In genomic region chr11:94767701-94768601, GRCh38 we compare ENCODE assay signal across 8 cellular contexts. TPM values are rescaled to one million over a fixed set of nuclear protein-coding genes. Genes with fewer than 3 reads are reported as not detected.
DNase-seq lines count a peak whose midpoint lies in the region; ATAC-seq and TF ChIP-seq lines count a peak whose summit lies in the region.

Gene AMOTL1, plus strand, starts transcription at chr11:94768356. Its CDS starts 156 bp downstream, at chr11:94768512.

- H3K9ac ChIP-seq in Loucy (ENCODE audit: low read depth, low read length, poor library complexity, severe bottlenecking) (peak within 1 kb of the TSS; percentile 94), skeletal muscle tissue (ENCODE audit: low read depth in 1 of 3, low read length in 3 of 3) (peak within 1 kb of the TSS; percentile 90 to 95 (median 94))

- TF ChIP-seq CTCF in Loucy (conservative IDR thresholded peaks at IDR 0.05; ENCODE audit: low read length): no peak

- H3K36me3 ChIP-seq in Loucy (ENCODE audit: insufficient read depth, low read length): no peaks in the 10 kb centered on the region
- H3K36me3 ChIP-seq in skeletal muscle tissue (ENCODE audit: control insufficient read depth in 3 of 3, insufficient read depth in 3 of 3, low read length in 3 of 3): no peaks in the 10 kb centered on the region

- H3K4me1 ChIP-seq in Loucy (ENCODE audit: insufficient read depth, low read length, poor library complexity, severe bottlenecking): peaks cover 28% of the 10 kb centered on the region
- H3K4me1 ChIP-seq in skeletal muscle tissue (ENCODE audit: control insufficient read depth in 3 of 3, insufficient read depth in 3 of 3, low read length in 3 of 3): peaks cover 28 to 48% (median 41%) of the 10 kb centered on the region in 3 donors

- in situ Hi-C loops in SK-MEL-5 (cut with HindIII; ENCODE audit: low pct_unique_long_range_greater_than_20kb, low sequenced_read_pairs): no loop called here

- H3K4me3 ChIP-seq in Loucy (ENCODE audit: low read length, poor library complexity, severe bottlenecking) (peak within 1 kb of the TSS; percentile 81), skeletal muscle tissue (ENCODE audit: low read length in 3 of 3) (peak within 1 kb of the TSS; percentile 87 to 94 (median 89))

- peak within 1 kb of the TSS; percentile 90 for H2AFZ ChIP-seq in Loucy (ENCODE audit: low read length)

- H4K20me1 ChIP-seq in Loucy (ENCODE audit: insufficient read depth, low read length, poor library complexity, severe bottlenecking): peaks cover 34% of the 10 kb centered on the region

- H3K27me3 ChIP-seq in Loucy (ENCODE audit: insufficient read depth, low read length, poor library complexity, severe bottlenecking) (peaks cover 4% of the 10 kb centered on the region), skeletal muscle tissue (ENCODE audit: control insufficient read depth in 3 of 3, insufficient read depth in 3 of 3, low read length in 3 of 3) (no peaks in the 10 kb centered on the region)

- H3F3A ChIP-seq in Loucy (ENCODE audit: low read depth): no peaks in the 10 kb centered on the region

- H3K9me3 ChIP-seq in Loucy (ENCODE audit: insufficient read depth, low read depth, low read length) (no peaks in the 10 kb centered on the region), skeletal muscle tissue (ENCODE audit: control insufficient read depth in 3 of 3, low read length in 3 of 3) (no peaks in the 10 kb centered on the region)

- peak within 1 kb of the TSS; percentile 88 for H3K27ac ChIP-seq in skeletal muscle tissue (ENCODE audit: low read depth, low read length)

- no peaks in the 10 kb centered on the region for H3K9me2 ChIP-seq in Loucy (replicated peaks; ENCODE audit: low read depth, low read length)

- peak within 1 kb of the TSS; percentile 91 for H3K4me2 ChIP-seq in Loucy (ENCODE audit: low read depth, low read length, poor library complexity, severe bottlenecking)

- DNase-seq in DMS79 treated with DMSO at 0.1 percent for 48 hours (lab: John Stamatoyannopoulos, UW) (peak; percentile 97), SK-MEL-5 (ENCODE audit: low read depth, low spot score) (peak; percentile 82), cerebellum (ENCODE audit: low spot score) (peak; percentile 82), inferior parietal cortex (ENCODE audit: extremely low spot score) (peak; percentile 64)

- peak; percentile 49 for ATAC-seq in GM21576 (IDR thresholded peaks at IDR 0.05; ENCODE audit: unreplicated experiment)
- no peak for ATAC-seq in HG03439 (IDR thresholded peaks at IDR 0.05; ENCODE audit: unreplicated experiment)

- peaks cover 47% of the 10 kb centered on the region for H3K79me2 ChIP-seq in Loucy (ENCODE audit: insufficient read depth, low read length)

RNA-seq across cellular contexts. Expression of gene AMOTL1, which starts in this region (rescaled TPM):
- 12.0 and 13.5 TPM in 2 replicates for total RNA-seq in SK-MEL-5 (2014; rRNA removed; shearing (Covaris generic))
- polyA plus RNA-seq in SK-MEL-5 (2015; cell fraction: cytosol; rRNA removed): 17.2 and 22.1 TPM in 2 replicates
- 9.2 and 18.2 TPM in 2 replicates for polyA plus RNA-seq in SK-MEL-5 (2015; cell fraction: nucleus; rRNA removed)
- total RNA-seq in cerebellum: 44.4 TPM
- 79.3 TPM for total RNA-seq in skeletal muscle tissue
